In the genomic region with DNA sequence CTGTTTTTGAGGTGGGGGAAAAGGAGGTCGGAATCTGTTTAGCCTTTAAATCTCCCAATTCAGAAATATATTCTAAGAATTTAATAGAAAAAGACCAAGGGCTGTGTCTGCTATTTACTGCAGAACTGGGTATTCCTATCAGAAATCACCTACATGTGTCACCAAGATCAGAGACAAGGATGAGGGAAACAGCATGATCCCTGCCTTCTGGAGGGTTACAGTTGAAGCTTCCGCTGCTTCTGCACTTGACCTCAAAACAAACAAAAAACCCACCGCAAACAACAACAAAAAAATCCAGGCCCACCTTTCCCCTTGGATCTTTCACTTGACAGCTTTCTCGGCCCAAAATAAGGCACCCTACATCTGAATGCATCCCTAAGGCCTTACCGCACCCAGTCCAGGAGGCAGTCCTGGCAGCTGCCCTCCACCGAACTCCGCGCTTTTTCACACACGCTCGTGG, we compare ENCODE assay signal across 8 cellular contexts. TPM values are rescaled to one million over a fixed set of nuclear protein-coding genes. Genes with fewer than 3 reads are reported as not detected.
A peak's percentile ranks its signal among the peaks of the same experiment; 100 is the strongest.
DNase-seq lines count a peak whose midpoint lies in the region; ATAC-seq lines count a peak whose summit lies in the region.

No MANE protein-coding gene starts in this region.

- no peak for ATAC-seq in effector memory CD8-positive, alpha-beta T cell (replicated peaks)

- H3K4me1 ChIP-seq in neuron (ENCODE audit: insufficient read depth, low read length), result peaks cover 15% of the 10 kb centered on the region

- H3K4me3 Mint-ChIP-seq in activated CD4-positive, alpha-beta T cell treated with anti-CD3 and anti-CD28 coated beads, Interleukin-2, amount 10 ng/mL, durations not matched to agents 7 days and 5 days, result peak overlapping the region; percentile 61
- H3K4me3 Mint-ChIP-seq in effector memory CD8-positive, alpha-beta T cell, result peak overlapping the region; percentile 44 to 61

- H3K27me3 Mint-ChIP-seq in activated CD4-positive, alpha-beta T cell treated with anti-CD3 and anti-CD28 coated beads, Interleukin-2, amount 10 ng/mL, durations not matched to agents 7 days and 5 days, result peaks cover 58% of the 10 kb centered on the region
- H3K27me3 Mint-ChIP-seq in effector memory CD8-positive, alpha-beta T cell, result peaks cover 43 to 47% of the 10 kb centered on the region in 2 donors

- CTCF ChIA-PET in activated CD4-positive, alpha-beta T cell treated with anti-CD3 and anti-CD28 coated beads, Interleukin-2, amount 10 ng/mL, durations not matched to agents 7 days and 5 days (lab: Charles Lee), result no interaction called here

- POLR2A ChIA-PET in activated CD4-positive, alpha-beta T cell treated with anti-CD3 and anti-CD28 coated beads, Interleukin-2, amount 10 ng/mL, durations not matched to agents 7 days and 5 days (lab: Charles Lee), result no interaction called here

- peaks cover 17% of the 10 kb centered on the region for H3K4me1 Mint-ChIP-seq in activated CD4-positive, alpha-beta T cell treated with anti-CD3 and anti-CD28 coated beads, Interleukin-2, amount 10 ng/mL, durations not matched to agents 7 days and 5 days
- H3K4me1 Mint-ChIP-seq in effector memory CD8-positive, alpha-beta T cell (ENCODE audit: low read depth in 2 of 2), result peaks cover 5 to 8% of the 10 kb centered on the region in 2 donors

- H3K27me3 ChIP-seq in MG63 (no peaks in the 10 kb centered on the region), neuron (ENCODE audit: insufficient read depth, low read length) (no peaks in the 10 kb centered on the region)

- H3K9me3 Mint-ChIP-seq in activated CD4-positive, alpha-beta T cell treated with anti-CD3 and anti-CD28 coated beads, Interleukin-2, amount 10 ng/mL, durations not matched to agents 7 days and 5 days, result no peaks in the 10 kb centered on the region
- peaks cover 0 to 1% of the 10 kb centered on the region in 2 donors for H3K9me3 Mint-ChIP-seq in effector memory CD8-positive, alpha-beta T cell

- H2AFZ ChIP-seq in neuron (ENCODE audit: low read depth, low read length), result peak overlapping the region; percentile 92

- DNase-seq in activated CD4-positive, alpha-beta T cell treated with anti-CD3 and anti-CD28 coated beads, Interleukin-2, amount 10 ng/mL, durations not matched to agents 7 days and 5 days, result no peak
- DNase-seq in activated CD4-positive, alpha-beta T cell treated with anti-CD3 and anti-CD28 coated beads, Interleukin-2, amount 50 U/mL, for 48 hours, result no peak
- DNase-seq in MG63 (no peak), midbrain (lab: John Stamatoyannopoulos, UW) (no peak), NCI-H2081 (lab: John Stamatoyannopoulos, UW) (no peak)
- DNase-seq in effector memory CD8-positive, alpha-beta T cell, result no peak
- no peak for DNase-seq in stimulated activated CD4-positive, alpha-beta T cell treated with anti-CD3 and anti-CD28 coated beads, Interleukin-4, amount 100 ng/mL, for 4 hours

- no peaks in the 10 kb centered on the region for H3K36me3 ChIP-seq in MG63
- no peaks in the 10 kb centered on the region for H3K36me3 ChIP-seq in neuron (ENCODE audit: insufficient read depth, low read length)

- H3K27ac Mint-ChIP-seq in activated CD4-positive, alpha-beta T cell treated with anti-CD3 and anti-CD28 coated beads, Interleukin-2, amount 10 ng/mL, durations not matched to agents 7 days and 5 days, result peak overlapping the region; percentile 60
- no peak overlapping the region for H3K27ac Mint-ChIP-seq in effector memory CD8-positive, alpha-beta T cell

- H3K4me3 ChIP-seq in MG63 (peak overlapping the region; percentile 68), neuron (ENCODE audit: low read length) (peak overlapping the region; percentile 75)

- H3K9me3 ChIP-seq in MG63, result no peaks in the 10 kb centered on the region
- no peaks in the 10 kb centered on the region for H3K9me3 ChIP-seq in neuron (ENCODE audit: low read length)

- H3K36me3 Mint-ChIP-seq in activated CD4-positive, alpha-beta T cell treated with anti-CD3 and anti-CD28 coated beads, Interleukin-2, amount 10 ng/mL, durations not matched to agents 7 days and 5 days (ENCODE audit: low read depth), result no peaks in the 10 kb centered on the region
- no peaks in the 10 kb centered on the region for H3K36me3 Mint-ChIP-seq in effector memory CD8-positive, alpha-beta T cell (ENCODE audit: insufficient read depth)

RNA-seq across cellular contexts. Expression of gene CDK14, which starts 0.8 kb away (rescaled TPM):
- not detected for total RNA-seq in activated CD4-positive, alpha-beta T cell treated with anti-CD3 and anti-CD28 coated beads, Interleukin-2, amount 10 ng/mL, durations not matched to agents 7 days and 5 days
- total RNA-seq in MG63 (2014; rRNA removed; shearing (Covaris generic); ENCODE audit: low replicate concordance), result 7.5 and 13.2 TPM in 2 replicates
